29 cellular contexts compared by ENCODE assay signal in genomic region chr4:188993871-188994270, GRCh38.
"Had no signal": no experiment of that assay in that cellular context is flagged by ENCODE, and none has a peak within 500 bp of the region (broad histone marks: within the 10 kb centered on the region; RNA-seq: fewer than 3 reads in every experiment).

No MANE protein-coding gene starts in this region.

- H3K9me3 Mint-ChIP-seq: brain, neural progenitor cell had no signal

- H3K4me3 Mint-ChIP-seq: activated naive CD4-positive, alpha-beta T cell treated with anti-CD3 and anti-CD28 coated beads for 36 hours; activated naive CD8-positive, alpha-beta T cell treated with anti-CD3 and anti-CD28 coated beads, Interleukin-2, amount 10 ng/mL, durations not matched to agents 7 days and 5 days; brain; natural killer cell; neural progenitor cell had no signal

- H3K4me3 ChIP-seq: ascending aorta, cardiac muscle cell, colonic mucosa, gastrocnemius medialis, left lung, lung, neural progenitor cell, right atrium auricular region, smooth muscle cell, tibial nerve had no signal

- H3K27ac Mint-ChIP-seq: activated naive CD4-positive, alpha-beta T cell treated with anti-CD3 and anti-CD28 coated beads for 36 hours; activated naive CD8-positive, alpha-beta T cell treated with anti-CD3 and anti-CD28 coated beads, Interleukin-2, amount 10 ng/mL, durations not matched to agents 7 days and 5 days; brain; natural killer cell; neural progenitor cell had no signal

- H3K4me1 Mint-ChIP-seq: activated naive CD8-positive, alpha-beta T cell treated with anti-CD3 and anti-CD28 coated beads, Interleukin-2, amount 10 ng/mL, durations not matched to agents 7 days and 5 days; brain; natural killer cell; neural progenitor cell had no signal

- FAIRE-seq: islet of Langerhans, TTC549 had no signal

- H3K4me1 ChIP-seq: ascending aorta, colonic mucosa, gastrocnemius medialis, left lung, neural progenitor cell, right atrium auricular region, tibial nerve had no signal

- H3K27ac ChIP-seq: ascending aorta, cardiac muscle cell, colonic mucosa, gastrocnemius medialis, left lung, neural progenitor cell, right atrium auricular region, tibial nerve, VCaP had no signal

- H3K27me3 ChIP-seq: ascending aorta, cardiac muscle cell, colonic mucosa, gastrocnemius medialis, left lung, neural progenitor cell, right atrium auricular region, tibial nerve had no signal

- H3K9ac ChIP-seq: neural progenitor cell had no signal

- H3K36me3 Mint-ChIP-seq: activated naive CD8-positive, alpha-beta T cell treated with anti-CD3 and anti-CD28 coated beads, Interleukin-2, amount 10 ng/mL, durations not matched to agents 7 days and 5 days; brain; natural killer cell; neural progenitor cell had no signal

- H2AFZ ChIP-seq: neural progenitor cell had no signal

- H3K36me3 ChIP-seq: ascending aorta, cardiac muscle cell, colonic mucosa, gastrocnemius medialis, left lung, neural progenitor cell, right atrium auricular region, tibial nerve had no signal

- DNase-seq: activated CD4-positive, alpha-beta T cell treated with anti-CD3 and anti-CD28 coated beads for 48 hours; activated CD4-positive, alpha-beta T cell treated with anti-CD3 and anti-CD28 coated beads, Interleukin-2, amount 50 U/mL, for 48 hours; activated CD8-positive, alpha-beta memory T cell treated with anti-CD3 and anti-CD28 coated beads for 24 hours; activated effector memory CD4-positive, alpha-beta T cell treated with Interleukin-2 at 50 U/mL for 16 hours; activated naive CD4-positive, alpha-beta T cell treated with anti-CD3 and anti-CD28 coated beads for 36 hours; activated naive CD8-positive, alpha-beta T cell treated with anti-CD3 and anti-CD28 coated beads, Interleukin-2, amount 10 ng/mL, durations not matched to agents 7 days and 5 days; cerebellar nuclear complex; colonic mucosa; effector CD8-positive, alpha-beta T cell; erythroblast; gastrocnemius medialis; glutamatergic neuron; left lung; mesendoderm; natural killer cell; occipital lobe; stimulated activated CD4-positive, alpha-beta T cell treated with anti-CD3 and anti-CD28 coated beads, Interleukin-1b, Interleukin-23, amount 100 ng/mL, for 48 hours; stimulated activated naive CD4-positive, alpha-beta T cell treated with Interleukin-2 at 50 U/mL for 16 hours had no signal

- H3K27me3 Mint-ChIP-seq: activated naive CD8-positive, alpha-beta T cell treated with anti-CD3 and anti-CD28 coated beads, Interleukin-2, amount 10 ng/mL, durations not matched to agents 7 days and 5 days; brain had no signal

- H3K9me3 ChIP-seq: ascending aorta, colonic mucosa, gastrocnemius medialis, left lung, right atrium auricular region, tibial nerve had no signal

- H3K4me2 ChIP-seq: neural progenitor cell, smooth muscle cell had no signal
